Comparison of ENCODE assay signal across 34 cellular contexts in genomic region chrX:78960888-78961287, GRCh38. TPM values are rescaled to one million over a fixed set of nuclear protein-coding genes. Genes with fewer than 3 reads are reported as not detected.
"Had no signal": no experiment of that assay in that cellular context is flagged by ENCODE, and none has a peak within 500 bp of the region (broad histone marks: within the 10 kb centered on the region; RNA-seq: fewer than 3 reads in every experiment).

No MANE protein-coding gene starts in this region.

- H3K4me3 Mint-ChIP-seq: activated CD4-positive, alpha-beta T cell treated with anti-CD3 and anti-CD28 coated beads, Interleukin-2, amount 10 ng/mL, durations not matched to agents 24 days and 14 days; activated naive CD4-positive, alpha-beta T cell treated with anti-CD3 and anti-CD28 coated beads for 36 hours; activated T-cell treated with anti-CD3 and anti-CD28 coated beads, Interleukin-2, amount 50 U/mL, for 4 hours; activated T-helper 1 cell treated with anti-CD3 and anti-CD28 coated beads, Interleukin-12 subunit alpha, Interleukin-12 subunit beta, Interleukin-2, Interleukin-4 antibody, amounts not matched to agents 30 ng/mL and 10 ng/mL and 1 ng/mL, durations not matched to agents 14 hours and 24 hours and 36 hours; central memory CD8-positive, alpha-beta T cell had no signal

- H3K27me3 Mint-ChIP-seq: activated CD4-positive, alpha-beta T cell treated with anti-CD3 and anti-CD28 coated beads, Interleukin-2, amount 10 ng/mL, durations not matched to agents 24 days and 14 days; central memory CD8-positive, alpha-beta T cell had no signal

- H3K9me3 Mint-ChIP-seq: activated CD4-positive, alpha-beta T cell treated with anti-CD3 and anti-CD28 coated beads, Interleukin-2, amount 10 ng/mL, durations not matched to agents 24 days and 14 days; activated naive CD4-positive, alpha-beta T cell treated with anti-CD3 and anti-CD28 coated beads, Interleukin-2, amount 50 U/mL, for 72 hours; central memory CD8-positive, alpha-beta T cell had no signal

- ATAC-seq: activated naive CD4-positive, alpha-beta T cell treated with anti-CD3 and anti-CD28 coated beads, Interleukin-2, amount 50 U/mL, for 72 hours; activated T-cell treated with anti-CD3 and anti-CD28 coated beads, Interleukin-2, amount 50 U/mL, for 4 hours; Panc1 had no signal

- DNase-seq: activated CD4-positive, alpha-beta T cell treated with anti-CD3 and anti-CD28 coated beads, Interleukin-2, amount 10 ng/mL, durations not matched to agents 24 days and 14 days; activated CD4-positive, alpha-beta T cell treated with anti-CD3 and anti-CD28 coated beads, Interleukin-2, amount 50 U/mL, for 4 hours; activated CD8-positive, alpha-beta memory T cell treated with anti-CD3 and anti-CD28 coated beads, Interleukin-2, amount 50 U/mL, for 4 hours; activated gamma-delta T cell treated with Interleukin-2 at 50 U/mL for 16 hours; activated naive CD4-positive, alpha-beta T cell treated with anti-CD3 and anti-CD28 coated beads for 36 hours; activated T-cell treated with anti-CD3 and anti-CD28 coated beads for 4 hours; activated T-cell treated with anti-CD3 and anti-CD28 coated beads, Interleukin-2, amount 50 U/mL, for 4 hours; amygdala; colonic mucosa; Kasumi-1; MG63; NCI-H1048; NCI-H1105 treated with DMSO at 0.1 percent for 48 hours; NCI-H1436; NCI-H1694; NCI-H1930; NCI-H2081 treated with DMSO at 0.1 percent for 48 hours; NCI-H345; NCI-H524 treated with DMSO at 0.1 percent for 48 hours; SHP77 treated with DMSO at 0.1 percent for 48 hours; SK-N-SH; T-helper 2 cell; T-helper 9 cell; WERI-Rb-1 had no signal

- H3K27ac Mint-ChIP-seq: activated CD4-positive, alpha-beta T cell treated with anti-CD3 and anti-CD28 coated beads, Interleukin-2, amount 10 ng/mL, durations not matched to agents 24 days and 14 days; activated naive CD4-positive, alpha-beta T cell treated with anti-CD3 and anti-CD28 coated beads, Interleukin-2, amount 50 U/mL, for 72 hours; activated T-helper 1 cell treated with anti-CD3 and anti-CD28 coated beads, Interleukin-12 subunit alpha, Interleukin-12 subunit beta, Interleukin-2, Interleukin-4 antibody, amounts not matched to agents 30 ng/mL and 10 ng/mL and 1 ng/mL, durations not matched to agents 14 hours and 24 hours and 36 hours had no signal

RNA-seq across cellular contexts. Expression of gene P2RY10, which starts 15.7 kb away (rescaled TPM):
- total RNA-seq: ascending aorta, cardiac muscle cell, chondrocyte, NCI-H460, RPMI7951, SJSA1 had no signal
